9 cellular contexts compared by ENCODE assay signal in the genomic region with DNA sequence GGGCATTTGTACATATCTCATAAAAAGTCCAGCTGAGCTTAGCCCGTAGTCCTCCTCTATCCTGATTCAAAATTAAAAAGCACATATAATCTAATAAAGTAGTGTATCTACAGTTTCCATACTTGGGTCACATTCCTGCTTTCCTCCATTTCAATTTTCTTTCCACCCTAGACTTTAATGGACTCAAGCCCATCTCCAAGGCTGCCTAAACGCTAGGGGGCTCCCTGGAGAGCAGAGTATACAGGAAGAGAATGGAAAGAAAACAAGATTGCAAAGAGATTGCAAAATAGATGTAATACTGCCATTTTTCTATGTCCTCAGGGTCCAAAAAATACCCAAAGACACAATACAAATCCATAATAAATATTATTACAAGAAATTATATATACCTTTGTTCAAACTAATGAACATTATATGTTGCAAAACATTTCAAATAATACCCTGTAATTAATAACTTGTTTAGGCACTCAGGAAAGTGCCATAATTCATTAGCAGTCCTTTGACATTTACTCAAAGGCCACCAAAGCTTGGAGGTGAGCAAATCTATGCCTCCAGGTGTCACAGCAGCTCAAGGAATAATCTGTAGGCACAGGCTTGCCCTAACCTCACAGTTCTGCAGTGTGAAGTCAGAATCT. TPM values are rescaled to one million over a fixed set of nuclear protein-coding genes. Genes with fewer than 3 reads are reported as not detected.
DNase-seq lines count a peak whose midpoint lies in the region; ATAC-seq, FAIRE-seq and TF ChIP-seq lines count a peak whose summit lies in the region.
"Had no signal": no experiment of that assay in that cellular context is flagged by ENCODE, and none has a peak within 500 bp of the region (broad histone marks: within the 10 kb centered on the region; RNA-seq: fewer than 3 reads in every experiment).

No MANE protein-coding gene starts in this region.

- H3K4me1 ChIP-seq in prostate gland (replicated peaks): no peaks in the 10 kb centered on the region

- intact Hi-C loops in prostate gland (cut with DNase I): loop anchor here (5.0 to 10.0 kb wide), 3 partner anchors 115 to 380 kb away; a partner anchor contains a TSS

- ATAC-seq in HG03095 (IDR thresholded peaks at IDR 0.05; ENCODE audit: unreplicated experiment) (no peak), HG03521 (IDR thresholded peaks at IDR 0.05; ENCODE audit: unreplicated experiment) (no peak)

- TF ChIP-seq POLR2A in prostate gland (IDR thresholded peaks at IDR 0.05): no peak

- no peak overlapping the region for H3K4me3 ChIP-seq in prostate gland

- peak; percentile 44 for FAIRE-seq in RCC 7860 (lab: Jason Lieb, UNC)
- FAIRE-seq: colon had no signal

- no peaks in the 10 kb centered on the region for H3K9me3 ChIP-seq in prostate gland

- peak in 3 of 4 experiments; percentile 28 to 54 (median 48) for TF ChIP-seq CTCF in prostate gland (IDR thresholded peaks at IDR 0.05)

- DNase-seq in DMS79 (lab: John Stamatoyannopoulos, UW) (peak; percentile 45), LHCN-M2 (ENCODE audit: low read depth) (peak; percentile 79), RCC 7860 (ENCODE audit: low spot score) (peak; percentile 46), globus pallidus (ENCODE audit: low spot score) (peak; percentile 81), prostate gland (ENCODE audit: low spot score) (peak; percentile 47)
- DNase-seq in activated gamma-delta T cell treated with anti-CD3 and anti-CD28 coated beads, Interleukin-2, amount 50 U/mL, for 16 hours (ENCODE audit: low read depth): peak; percentile 39

- peaks cover 0 to under 1% of the 10 kb centered on the region in 2 donors for H3K36me3 ChIP-seq in prostate gland

- 16% methylated on average over 2 of the region's 2 CpGs for WGBS in prostate gland

- H3K27ac ChIP-seq in prostate gland: no peak overlapping the region

- H3K27me3 ChIP-seq in prostate gland (replicated peaks; ENCODE audit: insufficient read depth): no peaks in the 10 kb centered on the region

RNA-seq across cellular contexts. Expression of a gene that starts 2.4 kb away (rescaled TPM):
- total RNA-seq in LHCN-M2 (2014; rRNA removed): 137 and 149 TPM in 2 replicates
- 46.4 TPM for polyA plus RNA-seq in LHCN-M2 (2012)
- total RNA-seq in prostate gland: 10 to 100 TPM; 33.6 to 51.1 TPM

RNA-seq across cellular contexts. Expression of a gene that starts 42.6 kb away (rescaled TPM):
- total RNA-seq in LHCN-M2 (2014; rRNA removed) (not detected in 2 replicates), prostate gland (not detected)
- polyA plus RNA-seq in LHCN-M2 (2012): not detected
